13 cellular contexts compared by ENCODE assay signal in the genomic region with DNA sequence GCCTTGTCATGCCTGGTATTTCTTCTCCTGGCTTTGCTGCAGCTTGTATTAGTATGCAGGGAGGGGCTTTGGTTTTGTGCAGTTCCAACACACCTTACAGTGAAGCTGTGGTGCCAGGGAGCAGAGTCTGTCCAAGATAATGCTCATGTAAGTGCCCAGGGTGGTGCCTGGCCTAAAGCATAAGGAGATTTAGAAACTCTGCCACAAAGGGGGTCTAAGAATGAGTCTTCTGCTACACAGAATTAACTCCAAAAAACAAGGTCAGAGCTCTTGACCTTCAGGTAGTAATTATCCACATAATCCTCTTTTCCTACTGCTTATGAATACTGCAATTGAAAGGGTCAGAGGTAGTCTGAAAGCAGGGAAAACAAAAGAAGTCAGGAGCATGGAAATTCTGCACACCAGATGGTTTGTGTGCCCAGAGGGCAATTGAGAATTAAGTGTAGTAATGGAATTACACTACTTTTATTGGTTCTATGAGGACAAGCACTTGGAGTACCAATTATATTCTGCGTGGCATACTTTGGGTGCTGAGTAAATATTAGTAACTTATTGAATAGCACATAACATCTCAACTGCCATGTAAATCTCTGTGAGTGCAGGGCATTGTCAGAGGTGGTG.
DNase-seq lines count a peak whose midpoint lies in the region; ATAC-seq and TF ChIP-seq lines count a peak whose summit lies in the region.
"Had no signal": no experiment of that assay in that cellular context is flagged by ENCODE, and none has a peak within 500 bp of the region (broad histone marks: within the 10 kb centered on the region; RNA-seq: fewer than 3 reads in every experiment).

No MANE protein-coding gene starts in this region.

- intact Hi-C loops in left lung (cut with DNase I): no loop called here
- intact Hi-C loops in esophagus squamous epithelium (cut with DNase I): no loop called here

- TF ChIP-seq CTCF in left lung (IDR thresholded peaks at IDR 0.05) (no peak), esophagus squamous epithelium (IDR thresholded peaks at IDR 0.05) (no peak)

- H3K27me3 ChIP-seq in left lung: no peaks in the 10 kb centered on the region
- no peaks in the 10 kb centered on the region for H3K27me3 ChIP-seq in esophagus squamous epithelium
- H3K27me3 ChIP-seq: heart left ventricle had no signal

- H3K27ac ChIP-seq in left lung (no peak overlapping the region), esophagus squamous epithelium (no peak overlapping the region)
- H3K27ac ChIP-seq: heart left ventricle, thoracic aorta had no signal

- ATAC-seq in left lung (peak; percentile 83), GM18870 (IDR thresholded peaks at IDR 0.05; ENCODE audit: unreplicated experiment) (no peak), HG03342 (IDR thresholded peaks at IDR 0.05; ENCODE audit: unreplicated experiment) (no peak)
- ATAC-seq: heart left ventricle had no signal

- peaks cover 0 to 26% of the 10 kb centered on the region in 2 donors for H3K4me1 ChIP-seq in left lung
- peaks cover 0 to 42% (median 24%) of the 10 kb centered on the region in 3 donors for H3K4me1 ChIP-seq in esophagus squamous epithelium

- no peaks in the 10 kb centered on the region for H3K36me3 ChIP-seq in left lung
- H3K36me3 ChIP-seq in esophagus squamous epithelium: no peaks in the 10 kb centered on the region
- H3K36me3 ChIP-seq: heart left ventricle, thoracic aorta had no signal

- no peak for TF ChIP-seq POLR2A in esophagus squamous epithelium (IDR thresholded peaks at IDR 0.05)

- DNase-seq in DMS53 (lab: John Stamatoyannopoulos, UW) (peak; percentile 74), NCI-H1092 (lab: John Stamatoyannopoulos, UW) (peak; percentile 47), NCI-H748 treated with DMSO at 0.1 percent for 48 hours (lab: John Stamatoyannopoulos, UW) (peak; percentile 78), left lung (no peak), esophagus squamous epithelium (lab: John Stamatoyannopoulos, UW) (no peak), LoVo (ENCODE audit: low spot score) (no peak)
- DNase-seq: CD8-positive, alpha-beta memory T cell; heart left ventricle; mesenchymal stem cell; T-helper 2 cell had no signal

- H3K4me3 ChIP-seq in left lung (no peak overlapping the region), esophagus squamous epithelium (no peak overlapping the region)
- H3K4me3 ChIP-seq: heart left ventricle, thoracic aorta had no signal

- H3K9me3 ChIP-seq in left lung (no peaks in the 10 kb centered on the region), esophagus squamous epithelium (no peaks in the 10 kb centered on the region)
- H3K9me3 ChIP-seq: heart left ventricle, thoracic aorta had no signal

- WGBS in esophagus squamous epithelium, 2 donors: 39 to 94% methylated on average over 1 of the region's 1 CpG

Comparison
In these comparisons a context has a peak if more than half of its experiments do, and no peak if none do; other contexts are left out.
1. DNase-seq: peak in DMS53 (single experiment), NCI-H1092 (single experiment) and NCI-H748 treated with DMSO at 0.1 percent for 48 hours (single experiment); none in left lung (0 of 2), esophagus squamous epithelium (single experiment) and LoVo (single experiment).